ENCODE assay signal across 15 cellular contexts in the genomic region with DNA sequence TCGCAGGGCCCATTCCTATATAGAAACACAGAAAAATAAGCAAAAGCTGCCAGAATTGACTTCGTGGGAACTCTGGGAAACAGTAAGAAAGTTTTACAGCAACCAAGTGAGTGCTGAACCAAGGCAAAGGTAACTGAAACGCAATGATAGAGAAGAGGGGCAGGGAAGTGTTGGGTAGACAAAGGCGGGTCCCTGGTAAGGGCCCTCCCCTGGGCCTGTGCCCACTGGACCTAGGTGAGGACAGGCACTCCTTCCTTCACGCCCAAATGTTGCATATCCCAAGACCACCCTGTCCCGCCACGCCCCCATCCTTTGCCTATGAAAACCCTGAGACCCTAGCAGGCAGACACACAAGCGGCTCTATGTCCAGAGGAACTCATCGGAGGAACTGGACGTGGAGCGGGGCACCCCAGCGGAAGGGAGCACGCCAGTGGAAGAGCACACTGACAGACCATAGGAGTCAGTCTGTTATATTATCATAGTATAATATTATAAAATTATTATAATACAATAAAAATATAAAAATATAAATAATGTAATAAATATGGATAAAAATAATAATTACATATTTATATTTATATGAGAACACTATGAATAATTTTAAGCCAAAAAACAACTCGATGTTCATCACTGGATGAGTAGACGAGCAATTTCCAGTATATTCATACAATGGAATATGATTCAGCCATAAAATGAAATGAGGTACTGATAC. TPM values are rescaled to one million over a fixed set of nuclear protein-coding genes. Genes with fewer than 3 reads are reported as not detected.
DNase-seq lines count a peak whose midpoint lies in the region; ATAC-seq and TF ChIP-seq lines count a peak whose summit lies in the region.
"Had no signal": no experiment of that assay in that cellular context is flagged by ENCODE, and none has a peak within 500 bp of the region (broad histone marks: within the 10 kb centered on the region; RNA-seq: fewer than 3 reads in every experiment).

No MANE protein-coding gene starts in this region.

- no peak for DNase-seq in activated CD8-positive, alpha-beta T cell treated with anti-CD3 and anti-CD28 coated beads, Interleukin-2, amount 10 ng/mL, durations not matched to agents 7 days and 5 days
- no peak for DNase-seq in activated CD8-positive, alpha-beta T cell treated with anti-CD3 and anti-CD28 coated beads for 36 hours
- no peak for DNase-seq in activated CD4-positive, alpha-beta memory T cell treated with anti-CD3 and anti-CD28 coated beads for 36 hours
- DNase-seq in foreskin keratinocyte: no peak
- peak; percentile 42 for DNase-seq in retina
- DNase-seq in HK-2 (ENCODE audit: unreplicated experiment): no peak
- no peak for DNase-seq in ecto neural progenitor cell (ENCODE audit: low spot score)
- DNase-seq in glomerular visceral epithelial cell (ENCODE audit: extremely low spot score): no peak
- DNase-seq: activated CD8-positive, alpha-beta memory T cell treated with anti-CD3 and anti-CD28 coated beads, Interleukin-2, amount 50 U/mL, for 4 hours; NCI-H2081; NCI-H69; uterus had no signal

- intact Hi-C loops in activated CD8-positive, alpha-beta T cell treated with anti-CD3 and anti-CD28 coated beads for 36 hours (cut with micrococcal nuclease): loop anchor here (5.0 kb wide), 1 partner anchor 41 kb away; a partner anchor contains a TSS
- intact Hi-C loops in activated CD4-positive, alpha-beta memory T cell treated with anti-CD3 and anti-CD28 coated beads for 36 hours (cut with micrococcal nuclease): loop anchor here (5.0 kb wide), 3 partner anchors 134 to 389 kb away; no protein-coding TSS in a partner anchor

- peak overlapping the region; percentile 19 for H3K27ac Mint-ChIP-seq in activated CD8-positive, alpha-beta T cell treated with anti-CD3 and anti-CD28 coated beads, Interleukin-2, amount 10 ng/mL, durations not matched to agents 7 days and 5 days
- H3K27ac Mint-ChIP-seq in activated CD8-positive, alpha-beta T cell treated with anti-CD3 and anti-CD28 coated beads for 36 hours: no peak overlapping the region
- peak overlapping the region; percentile 5 for H3K27ac Mint-ChIP-seq in activated CD4-positive, alpha-beta memory T cell treated with anti-CD3 and anti-CD28 coated beads for 36 hours

- peaks cover 96% of the 10 kb centered on the region for H3K27me3 ChIP-seq in foreskin keratinocyte

- POLR2A ChIA-PET in activated CD8-positive, alpha-beta T cell treated with anti-CD3 and anti-CD28 coated beads, Interleukin-2, amount 10 ng/mL, durations not matched to agents 7 days and 5 days (lab: Charles Lee): no interaction called here
- POLR2A ChIA-PET in activated CD8-positive, alpha-beta T cell treated with anti-CD3 and anti-CD28 coated beads for 36 hours (lab: Charles Lee): no interaction called here
- POLR2A ChIA-PET in activated CD4-positive, alpha-beta memory T cell treated with anti-CD3 and anti-CD28 coated beads for 36 hours (lab: Charles Lee): no interaction called here

- H3K9me3 Mint-ChIP-seq in activated CD8-positive, alpha-beta T cell treated with anti-CD3 and anti-CD28 coated beads, Interleukin-2, amount 10 ng/mL, durations not matched to agents 7 days and 5 days (ENCODE audit: insufficient read depth): peaks cover 19% of the 10 kb centered on the region
- peaks cover 16% of the 10 kb centered on the region for H3K9me3 Mint-ChIP-seq in activated CD8-positive, alpha-beta T cell treated with anti-CD3 and anti-CD28 coated beads for 36 hours
- peaks cover 13% of the 10 kb centered on the region for H3K9me3 Mint-ChIP-seq in activated CD4-positive, alpha-beta memory T cell treated with anti-CD3 and anti-CD28 coated beads for 36 hours

- no peak overlapping the region for H3K4me3 Mint-ChIP-seq in activated CD8-positive, alpha-beta T cell treated with anti-CD3 and anti-CD28 coated beads, Interleukin-2, amount 10 ng/mL, durations not matched to agents 7 days and 5 days
- no peak overlapping the region for H3K4me3 Mint-ChIP-seq in activated CD8-positive, alpha-beta T cell treated with anti-CD3 and anti-CD28 coated beads for 36 hours
- no peak overlapping the region for H3K4me3 Mint-ChIP-seq in activated CD4-positive, alpha-beta memory T cell treated with anti-CD3 and anti-CD28 coated beads for 36 hours

- H3K27me3 Mint-ChIP-seq in activated CD8-positive, alpha-beta T cell treated with anti-CD3 and anti-CD28 coated beads, Interleukin-2, amount 10 ng/mL, durations not matched to agents 7 days and 5 days (ENCODE audit: low read depth): peaks cover 91% of the 10 kb centered on the region
- peaks cover 93% of the 10 kb centered on the region for H3K27me3 Mint-ChIP-seq in activated CD8-positive, alpha-beta T cell treated with anti-CD3 and anti-CD28 coated beads for 36 hours
- H3K27me3 Mint-ChIP-seq in activated CD4-positive, alpha-beta memory T cell treated with anti-CD3 and anti-CD28 coated beads for 36 hours: peaks cover 85% of the 10 kb centered on the region

- CTCF ChIA-PET in activated CD8-positive, alpha-beta T cell treated with anti-CD3 and anti-CD28 coated beads, Interleukin-2, amount 10 ng/mL, durations not matched to agents 7 days and 5 days (lab: Charles Lee): interaction anchor here (0.9 to 1.1 kb wide), 2 partner anchors 149 to 153 kb away, joined by 4 read pairs; no protein-coding TSS in a partner anchor
- CTCF ChIA-PET in activated CD8-positive, alpha-beta T cell treated with anti-CD3 and anti-CD28 coated beads for 36 hours (lab: Charles Lee): interaction anchor here (0.9 to 1.2 kb wide), 2 partner anchors 42 to 487 kb away, joined by 3 to 5 read pairs; a partner anchor contains a TSS
- CTCF ChIA-PET in activated CD4-positive, alpha-beta memory T cell treated with anti-CD3 and anti-CD28 coated beads for 36 hours (lab: Charles Lee): interaction anchor here (0.5 to 1.2 kb wide), 4 partner anchors 42 to 272 kb away, joined by 3 to 9 read pairs (median 6); a partner anchor contains a TSS

- no peaks in the 10 kb centered on the region for H3K4me1 ChIP-seq in foreskin keratinocyte
- H3K4me1 ChIP-seq: parathyroid adenoma had no signal

- peaks cover 44% of the 10 kb centered on the region for H3K4me1 Mint-ChIP-seq in activated CD8-positive, alpha-beta T cell treated with anti-CD3 and anti-CD28 coated beads, Interleukin-2, amount 10 ng/mL, durations not matched to agents 7 days and 5 days (ENCODE audit: low read depth)
- H3K4me1 Mint-ChIP-seq in activated CD8-positive, alpha-beta T cell treated with anti-CD3 and anti-CD28 coated beads for 36 hours (ENCODE audit: low read depth): peaks cover 9% of the 10 kb centered on the region
- peaks cover 22% of the 10 kb centered on the region for H3K4me1 Mint-ChIP-seq in activated CD4-positive, alpha-beta memory T cell treated with anti-CD3 and anti-CD28 coated beads for 36 hours (ENCODE audit: low read depth)

- no peak for TF ChIP-seq CTCF in activated CD8-positive, alpha-beta T cell treated with anti-CD3 and anti-CD28 coated beads for 36 hours (IDR thresholded peaks at IDR 0.05)
- no peak for TF ChIP-seq CTCF in foreskin keratinocyte (conservative IDR thresholded peaks at IDR 0.05)

- H3K27ac ChIP-seq in foreskin keratinocyte: peak overlapping the region; percentile 85
- H3K27ac ChIP-seq: parathyroid adenoma, uterus had no signal

- peaks cover 42% of the 10 kb centered on the region for H3K36me3 Mint-ChIP-seq in activated CD8-positive, alpha-beta T cell treated with anti-CD3 and anti-CD28 coated beads, Interleukin-2, amount 10 ng/mL, durations not matched to agents 7 days and 5 days (ENCODE audit: low read depth)
- H3K36me3 Mint-ChIP-seq in activated CD8-positive, alpha-beta T cell treated with anti-CD3 and anti-CD28 coated beads for 36 hours (ENCODE audit: low read depth): peaks cover 15% of the 10 kb centered on the region
- peaks cover 12% of the 10 kb centered on the region for H3K36me3 Mint-ChIP-seq in activated CD4-positive, alpha-beta memory T cell treated with anti-CD3 and anti-CD28 coated beads for 36 hours

- no peak for ATAC-seq in activated CD8-positive, alpha-beta T cell treated with anti-CD3 and anti-CD28 coated beads, Interleukin-2, amount 10 ng/mL, durations not matched to agents 7 days and 5 days
- ATAC-seq in activated CD8-positive, alpha-beta T cell treated with anti-CD3 and anti-CD28 coated beads for 36 hours: no peak
- ATAC-seq in foreskin keratinocyte: no peak

RNA-seq across cellular contexts. Expression of a gene that starts 27.9 kb away (rescaled TPM):
- 10 to 100 TPM; 32.9 to 39.7 TPM for total RNA-seq in activated CD8-positive, alpha-beta T cell treated with anti-CD3 and anti-CD28 coated beads, Interleukin-2, amount 10 ng/mL, durations not matched to agents 7 days and 5 days
- total RNA-seq in activated CD8-positive, alpha-beta T cell treated with anti-CD3 and anti-CD28 coated beads for 36 hours: 1 to 10 TPM; 2.1 to 2.5 TPM
- 1 to 10 TPM; 3.9 TPM for total RNA-seq in activated CD4-positive, alpha-beta memory T cell treated with anti-CD3 and anti-CD28 coated beads for 36 hours
- 4.9 and 12.8 TPM in 2 replicates for total RNA-seq in foreskin keratinocyte
- 10.1 and 20.8 TPM in 2 replicates for polyA plus RNA-seq in foreskin keratinocyte
- total RNA-seq: A673 had no signal

RNA-seq across cellular contexts. Expression of a gene that starts 28.3 kb away (rescaled TPM):
- total RNA-seq in activated CD8-positive, alpha-beta T cell treated with anti-CD3 and anti-CD28 coated beads, Interleukin-2, amount 10 ng/mL, durations not matched to agents 7 days and 5 days: 1 to 10 TPM; 6.4 to 6.9 TPM
- under 1 TPM; 0.41 to 0.81 TPM for total RNA-seq in activated CD8-positive, alpha-beta T cell treated with anti-CD3 and anti-CD28 coated beads for 36 hours
- under 1 TPM; 0.59 to 0.87 TPM for total RNA-seq in activated CD4-positive, alpha-beta memory T cell treated with anti-CD3 and anti-CD28 coated beads for 36 hours
- total RNA-seq in foreskin keratinocyte: 0.71 and 1.4 TPM in 2 replicates
- 0.56 and 0.67 TPM in 2 replicates for polyA plus RNA-seq in foreskin keratinocyte
- total RNA-seq: A673, H4 had no signal

RNA-seq across cellular contexts. Expression of a gene that starts 42.8 kb away (rescaled TPM):
- total RNA-seq in activated CD8-positive, alpha-beta T cell treated with anti-CD3 and anti-CD28 coated beads, Interleukin-2, amount 10 ng/mL, durations not matched to agents 7 days and 5 days: 1 to 10 TPM; 2.3 to 3.1 TPM
- not detected for total RNA-seq in activated CD8-positive, alpha-beta T cell treated with anti-CD3 and anti-CD28 coated beads for 36 hours
- total RNA-seq in activated CD4-positive, alpha-beta memory T cell treated with anti-CD3 and anti-CD28 coated beads for 36 hours: under 1 TPM; 0.05 to 0.10 TPM
- 4.7 and 9.0 TPM in 2 replicates for total RNA-seq in foreskin keratinocyte
- polyA plus RNA-seq in foreskin keratinocyte: 2.9 and 4.3 TPM in 2 replicates
- total RNA-seq: A673, H4 had no signal
